17 cellular contexts compared by ENCODE assay signal in the genomic region with DNA sequence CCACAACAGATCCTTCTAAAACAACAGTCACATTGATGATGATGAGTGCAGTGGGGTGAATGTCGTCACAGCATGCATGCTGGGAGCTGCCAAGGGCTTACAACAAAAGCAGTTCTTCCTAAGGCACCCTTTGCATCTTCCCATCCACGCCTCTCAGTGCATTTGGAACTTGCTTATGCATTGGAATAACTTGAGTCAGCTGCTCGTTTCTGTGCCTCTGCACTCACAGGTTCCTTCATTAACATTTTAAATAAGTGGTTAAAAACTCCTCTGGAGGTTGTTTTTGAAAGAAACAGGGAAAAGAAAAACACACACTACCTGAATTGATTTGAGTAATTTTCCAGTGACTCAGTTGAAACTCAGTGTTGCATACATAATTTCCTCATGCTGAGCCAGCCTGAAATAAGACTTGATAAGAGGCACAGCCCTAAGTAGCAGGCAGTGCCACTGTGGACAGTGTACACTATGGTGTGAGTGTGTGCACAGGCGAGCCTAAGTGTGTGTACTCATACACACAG. TPM values are rescaled to one million over a fixed set of nuclear protein-coding genes. Genes with fewer than 3 reads are reported as not detected.
DNase-seq lines count a peak whose midpoint lies in the region; ATAC-seq and TF ChIP-seq lines count a peak whose summit lies in the region.
"Had no signal": no experiment of that assay in that cellular context is flagged by ENCODE, and none has a peak within 500 bp of the region (broad histone marks: within the 10 kb centered on the region; RNA-seq: fewer than 3 reads in every experiment).

No MANE protein-coding gene starts in this region.

- H3K4me1 Mint-ChIP-seq in CD14-positive monocyte (peaks cover 4% of the 10 kb centered on the region), glutamatergic neuron (ENCODE audit: low read depth, unreplicated experiment) (no peaks in the 10 kb centered on the region)

- no peak for TF ChIP-seq CTCF in epithelial cell of proximal tubule (conservative IDR thresholded peaks at IDR 0.05; ENCODE audit: low read depth, low read length)
- no peak for TF ChIP-seq CTCF in CD14-positive monocyte (IDR thresholded peaks at IDR 0.05)
- no peak for TF ChIP-seq CTCF in glutamatergic neuron (IDR thresholded peaks at IDR 0.05; ENCODE audit: partially characterized antibody, unreplicated experiment)

- no peaks in the 10 kb centered on the region for H3K36me3 Mint-ChIP-seq in CD14-positive monocyte
- no peaks in the 10 kb centered on the region for H3K36me3 Mint-ChIP-seq in glutamatergic neuron (ENCODE audit: unreplicated experiment)

- no peak overlapping the region for H3K4me3 ChIP-seq in epithelial cell of proximal tubule (ENCODE audit: low read depth, low read length)
- H3K4me3 ChIP-seq: BLaER1, heart right ventricle had no signal

- DNase-seq in epithelial cell of proximal tubule (ENCODE audit: low read depth), result peak; percentile 47
- DNase-seq in CD14-positive monocyte (ENCODE audit: low spot score), result no peak
- no peak for DNase-seq in NCI-H2029 (lab: John Stamatoyannopoulos, UW)
- DNase-seq in NCI-H2029 treated with DMSO at 0.1 percent for 48 hours (lab: John Stamatoyannopoulos, UW), result no peak
- no peak for DNase-seq in glutamatergic neuron
- DNase-seq: DMS79 treated with DMSO at 0.1 percent for 48 hours; H9; heart right ventricle; left colon; NCI-H1092; stimulated activated CD4-positive, alpha-beta T cell treated with anti-CD3 and anti-CD28 coated beads, Interleukin-2, amount 100 ng/mL, for 48 hours had no signal

- H3K9me3 Mint-ChIP-seq in CD14-positive monocyte, result peaks cover 0 to 11% (median 2%) of the 10 kb centered on the region in 7 donors
- H3K9me3 Mint-ChIP-seq in glutamatergic neuron (ENCODE audit: unreplicated experiment), result no peaks in the 10 kb centered on the region

- H3K4me3 Mint-ChIP-seq in CD14-positive monocyte, result no peak overlapping the region
- no peak overlapping the region for H3K4me3 Mint-ChIP-seq in glutamatergic neuron (ENCODE audit: unreplicated experiment)
- H3K4me3 Mint-ChIP-seq: activated naive CD4-positive, alpha-beta T cell treated with anti-CD3 and anti-CD28 coated beads, Interleukin-2, amount 50 U/mL, for 24 hours; H9 had no signal

- H3K27me3 Mint-ChIP-seq in CD14-positive monocyte (ENCODE audit: low read depth in 3 of 3) (peaks cover 9 to 12% (median 9%) of the 10 kb centered on the region in 3 donors), glutamatergic neuron (ENCODE audit: unreplicated experiment) (no peaks in the 10 kb centered on the region)

- H3K27ac Mint-ChIP-seq in CD14-positive monocyte, result no peak overlapping the region
- H3K27ac Mint-ChIP-seq in glutamatergic neuron (ENCODE audit: unreplicated experiment), result no peak overlapping the region
- H3K27ac Mint-ChIP-seq: activated naive CD4-positive, alpha-beta T cell treated with anti-CD3 and anti-CD28 coated beads, Interleukin-2, amount 50 U/mL, for 24 hours; H9 had no signal

- ATAC-seq in GM18511 (IDR thresholded peaks at IDR 0.05; ENCODE audit: unreplicated experiment) (peak; percentile 9), GM21515 (IDR thresholded peaks at IDR 0.05; ENCODE audit: unreplicated experiment) (peak; percentile 8), HG03432 (IDR thresholded peaks at IDR 0.05; ENCODE audit: unreplicated experiment) (peak; percentile 11)
- ATAC-seq: esophagus mucosa, heart right ventricle, left colon had no signal

- intact Hi-C loops in CD14-positive monocyte (cut with micrococcal nuclease), result no loop called here

RNA-seq across cellular contexts. Expression of a gene that starts 46.8 kb away (rescaled TPM):
- total RNA-seq in epithelial cell of proximal tubule (not detected in 2 replicates), glutamatergic neuron (ENCODE audit: unreplicated experiment) (5.7 TPM)
- polyA plus RNA-seq in CD14-positive monocyte, result not detected
- total RNA-seq: esophagus mucosa, H9, heart right ventricle, left colon had no signal
- polyA plus RNA-seq: heart right ventricle had no signal
